In the genomic region with DNA sequence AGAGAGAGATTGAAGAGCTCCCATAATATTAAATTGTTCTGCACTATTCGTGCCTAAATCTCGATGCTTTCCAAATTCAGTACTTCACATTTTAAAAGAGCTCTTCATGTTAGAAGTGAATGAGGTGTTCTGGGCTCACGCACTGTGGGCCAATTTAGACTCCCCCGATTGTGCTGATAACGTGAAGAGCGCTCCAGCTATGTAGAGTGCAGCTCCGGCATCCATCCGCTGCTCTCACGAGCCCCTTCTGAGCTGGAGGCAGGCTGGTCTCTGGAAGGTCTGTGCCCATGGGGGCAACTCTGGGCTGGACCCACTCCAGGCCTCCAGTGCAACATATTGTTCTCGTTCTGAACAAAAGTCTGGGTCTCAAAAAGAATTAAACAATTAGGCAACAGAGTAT, we compare ENCODE assay signal across 8 cellular contexts.
"Had no signal": no experiment of that assay in that cellular context is flagged by ENCODE, and none has a peak within 500 bp of the region (broad histone marks: within the 10 kb centered on the region; RNA-seq: fewer than 3 reads in every experiment).

No MANE protein-coding gene starts in this region.

- H2AFZ ChIP-seq: GM23248 had no signal

- DNase-seq: GM23248, GOT3, H9, HCEC 1CT, KBM-7 had no signal

- H3K9ac ChIP-seq: GM23248, KMS-11 had no signal

- H3K27ac ChIP-seq: GM23248, HL-60, KMS-11 had no signal

- H3K4me2 ChIP-seq: KMS-11 had no signal

- H3K4me3 ChIP-seq: GM23248 had no signal

- ATAC-seq: HepG2 had no signal
